Comparison of ENCODE assay signal across 20 cellular contexts in the genomic region with DNA sequence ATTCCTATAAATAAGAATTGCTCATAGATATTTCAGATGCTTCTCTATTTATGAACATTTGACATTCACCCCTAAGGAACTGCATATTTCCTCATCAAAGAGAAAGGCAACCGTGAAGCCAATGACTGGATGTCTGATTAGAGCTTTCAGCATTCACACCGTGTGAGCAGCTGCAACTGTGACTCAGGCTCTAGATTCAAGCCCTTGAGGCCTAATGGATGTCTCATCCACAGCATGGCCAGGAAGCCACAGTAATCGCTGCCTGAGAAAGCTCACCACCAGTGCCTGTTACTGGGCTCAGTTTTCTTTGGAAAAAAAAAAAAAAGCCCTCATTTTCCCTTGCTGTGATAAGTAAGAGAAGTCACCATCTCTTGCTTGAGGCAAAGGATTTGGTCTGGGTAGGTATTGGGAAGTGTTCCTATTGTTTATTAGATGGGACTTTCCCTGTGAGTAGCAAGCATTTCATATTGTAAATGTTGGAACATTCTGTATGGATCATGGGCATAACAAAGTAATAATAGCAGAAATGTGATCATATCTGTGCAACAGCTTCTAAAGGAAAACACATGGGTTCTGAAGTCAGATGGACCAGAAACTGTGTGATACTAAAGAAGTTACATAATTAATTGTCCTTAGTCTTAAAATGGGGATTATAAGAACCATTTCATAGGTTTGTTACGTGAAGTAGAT.
A peak's percentile ranks its signal among the peaks of the same experiment; 100 is the strongest.
DNase-seq lines count a peak whose midpoint lies in the region; ATAC-seq, FAIRE-seq and TF ChIP-seq lines count a peak whose summit lies in the region.
"Had no signal": no experiment of that assay in that cellular context is flagged by ENCODE, and none has a peak within 500 bp of the region (broad histone marks: within the 10 kb centered on the region; RNA-seq: fewer than 3 reads in every experiment).

No MANE protein-coding gene starts in this region.

- no peaks in the 10 kb centered on the region for H3K36me3 Mint-ChIP-seq in nephron progenitor cell (ENCODE audit: low read depth)

- no peak overlapping the region for H2BK15ac ChIP-seq in mesenchymal stem cell (ENCODE audit: low read depth, poor library complexity, severe bottlenecking)

- DNase-seq in AG20443 (ENCODE audit: low spot score): peak; percentile 31
- peak; percentile 23 for DNase-seq in NCI-H226
- peak; percentile 72 for DNase-seq in bronchial epithelial cell (ENCODE audit: low read depth)
- peak; percentile 58 for DNase-seq in mesenchymal stem cell
- no peak for DNase-seq in nephron progenitor cell
- DNase-seq in SW 1271 (lab: John Stamatoyannopoulos, UW): no peak
- no peak for DNase-seq in DMS79 treated with DMSO at 0.1 percent for 48 hours (lab: John Stamatoyannopoulos, UW)
- DNase-seq: activated CD8-positive, alpha-beta T cell treated with anti-CD3 and anti-CD28 coated beads for 36 hours; activated effector memory CD4-positive, alpha-beta T cell treated with anti-CD3 and anti-CD28 coated beads, Interleukin-2, amount 50 U/mL, for 16 hours; DMS153; effector CD8-positive, alpha-beta T cell; HFFc6; kidney; mucosa of descending colon; substantia nigra had no signal

- no peaks in the 10 kb centered on the region for H3K9me3 ChIP-seq in mesenchymal stem cell (ENCODE audit: control insufficient read depth, low read length)
- H3K9me3 ChIP-seq: body of pancreas, mucosa of descending colon, SJSA1 had no signal

- no peak overlapping the region for H3K23ac ChIP-seq in mesenchymal stem cell (ENCODE audit: low read length in 2 of 2)

- no peaks in the 10 kb centered on the region for H3K79me1 ChIP-seq in mesenchymal stem cell (replicated peaks; ENCODE audit: low read length, poor library complexity, severe bottlenecking)

- H3K27me3 Mint-ChIP-seq in nephron progenitor cell (ENCODE audit: low read depth, poor library complexity): peaks cover 4% of the 10 kb centered on the region

- no peak overlapping the region for H3K14ac ChIP-seq in mesenchymal stem cell (ENCODE audit: low read length in 2 of 2)

- H3K18ac ChIP-seq in mesenchymal stem cell (ENCODE audit: low read depth in 1 of 2, low read length in 2 of 2): no peak overlapping the region

- no peak overlapping the region for H2BK120ac ChIP-seq in mesenchymal stem cell (ENCODE audit: low read depth, low read length)

- H2AFZ ChIP-seq in mesenchymal stem cell (ENCODE audit: low read depth, low read length): no peak overlapping the region
- H2AFZ ChIP-seq: parathyroid adenoma had no signal

- H3K27me3 ChIP-seq in bronchial epithelial cell (ENCODE audit: control insufficient read depth, insufficient read depth, low read length) (no peaks in the 10 kb centered on the region), mesenchymal stem cell (ENCODE audit: control insufficient read depth in 1 of 2, insufficient read depth in 1 of 2, low read length in 2 of 2) (no peaks in the 10 kb centered on the region)
- H3K27me3 ChIP-seq: body of pancreas, SJSA1 had no signal

- no peak for ATAC-seq in GM21390 (IDR thresholded peaks at IDR 0.05; ENCODE audit: unreplicated experiment)
- ATAC-seq: activated CD8-positive, alpha-beta T cell treated with anti-CD3 and anti-CD28 coated beads for 36 hours; body of pancreas; mucosa of descending colon had no signal

- TF ChIP-seq CTCF in bronchial epithelial cell (IDR thresholded peaks at IDR 0.05; ENCODE audit: insufficient read depth, low read length, severe bottlenecking) (no peak), nephron progenitor cell (IDR thresholded peaks at IDR 0.05) (no peak)

- H3K4me1 Mint-ChIP-seq in nephron progenitor cell: no peaks in the 10 kb centered on the region

- H3K4me3 ChIP-seq in bronchial epithelial cell (ENCODE audit: low read depth, low read length): no peak overlapping the region
- H3K4me3 ChIP-seq in mesenchymal stem cell (ENCODE audit: insufficient read depth in 1 of 2, low read depth in 1 of 2, low read length in 2 of 2): no peak overlapping the region
- H3K4me3 ChIP-seq: body of pancreas, mucosa of descending colon, SJSA1 had no signal

- no peaks in the 10 kb centered on the region for H3K9me3 Mint-ChIP-seq in nephron progenitor cell
- H3K9me3 Mint-ChIP-seq: activated CD8-positive, alpha-beta T cell treated with anti-CD3 and anti-CD28 coated beads for 36 hours had no signal

- no peak overlapping the region for H2BK12ac ChIP-seq in mesenchymal stem cell (ENCODE audit: low read length in 2 of 2)

- WGBS in mesenchymal stem cell: 21% methylated on average over 3 of the region's 4 CpGs

- no peak overlapping the region for H3K27ac ChIP-seq in mesenchymal stem cell (ENCODE audit: low read length, poor library complexity, severe bottlenecking)
- H3K27ac ChIP-seq: body of pancreas, HL-60, parathyroid adenoma, SJSA1 had no signal

- H2BK5ac ChIP-seq in mesenchymal stem cell (ENCODE audit: low read depth, low read length, poor library complexity, severe bottlenecking): no peak overlapping the region

- H4K91ac ChIP-seq in mesenchymal stem cell (ENCODE audit: low read length): no peak overlapping the region

- no peaks in the 10 kb centered on the region for H3K4me1 ChIP-seq in mesenchymal stem cell (ENCODE audit: control insufficient read depth, insufficient read depth, low read depth, low read length)
- H3K4me1 ChIP-seq: body of pancreas, parathyroid adenoma, SJSA1 had no signal

- H3K4me3 Mint-ChIP-seq in nephron progenitor cell: no peak overlapping the region
- H3K4me3 Mint-ChIP-seq: activated CD8-positive, alpha-beta T cell treated with anti-CD3 and anti-CD28 coated beads for 36 hours; HFFc6 had no signal

- no peak overlapping the region for H3K4me2 ChIP-seq in mesenchymal stem cell (ENCODE audit: low read length, poor library complexity, severe bottlenecking)

- no peak overlapping the region for H3K9ac ChIP-seq in mesenchymal stem cell (ENCODE audit: low read length)
- H3K9ac ChIP-seq: parathyroid adenoma had no signal

- H2AK5ac ChIP-seq in mesenchymal stem cell (ENCODE audit: low read length, severe bottlenecking): no peak overlapping the region

- H3K4ac ChIP-seq in mesenchymal stem cell (ENCODE audit: low read depth in 1 of 2, low read length in 2 of 2): no peak overlapping the region

- H4K8ac ChIP-seq in mesenchymal stem cell (ENCODE audit: low read length): no peak overlapping the region

- H3K27ac Mint-ChIP-seq in nephron progenitor cell: no peak overlapping the region
- H3K27ac Mint-ChIP-seq: activated CD8-positive, alpha-beta T cell treated with anti-CD3 and anti-CD28 coated beads for 36 hours; HFFc6 had no signal

- peak; percentile 40 for FAIRE-seq in bronchial epithelial cell (lab: Jason Lieb, UNC)
- FAIRE-seq: kidney had no signal

- H3K36me3 ChIP-seq in bronchial epithelial cell (ENCODE audit: control insufficient read depth, insufficient read depth, low read length) (no peaks in the 10 kb centered on the region), mesenchymal stem cell (ENCODE audit: control insufficient read depth in 1 of 2, insufficient read depth in 2 of 2, low read depth in 1 of 2, low read length in 2 of 2) (no peaks in the 10 kb centered on the region)
- H3K36me3 ChIP-seq: SJSA1 had no signal

Comparison
In these comparisons a context has a peak if more than half of its experiments do, and no peak if none do; other contexts are left out.
1. DNase-seq: peak in AG20443 (single experiment), NCI-H226 (single experiment), bronchial epithelial cell (single experiment) and mesenchymal stem cell (single experiment); none in nephron progenitor cell (single experiment), SW 1271 (0 of 2) and DMS79 treated with DMSO at 0.1 percent for 48 hours (single experiment).